Comparison of ENCODE assay signal across 1 cellular context in the genomic region with DNA sequence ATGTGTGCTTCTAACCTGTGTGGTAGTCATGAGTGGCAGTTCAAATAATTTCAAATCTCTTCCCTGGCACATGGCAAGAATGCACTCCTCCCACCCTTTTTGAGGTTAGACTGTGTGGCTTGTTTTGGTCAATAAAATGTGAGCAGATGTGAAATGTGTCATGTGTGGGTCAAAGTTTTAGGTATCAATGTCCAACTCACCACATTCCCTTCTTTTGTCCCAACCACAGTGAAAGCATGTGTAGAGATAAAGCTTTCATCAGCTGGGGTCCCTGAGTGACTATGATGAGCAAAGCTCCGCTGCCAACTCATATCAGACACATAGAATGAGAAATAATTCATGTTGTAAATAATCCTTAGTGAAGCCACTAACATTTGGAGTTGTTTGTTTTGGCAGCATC.
TF ChIP-seq lines count a peak whose summit lies in the region.

No MANE protein-coding gene starts in this region.

TF ChIP-seq in HEK293, 187 proteins besides CTCF, POLR2A, EP300 and RAD21 (continued from another document):
- TF ChIP-seq, protein P1, sequence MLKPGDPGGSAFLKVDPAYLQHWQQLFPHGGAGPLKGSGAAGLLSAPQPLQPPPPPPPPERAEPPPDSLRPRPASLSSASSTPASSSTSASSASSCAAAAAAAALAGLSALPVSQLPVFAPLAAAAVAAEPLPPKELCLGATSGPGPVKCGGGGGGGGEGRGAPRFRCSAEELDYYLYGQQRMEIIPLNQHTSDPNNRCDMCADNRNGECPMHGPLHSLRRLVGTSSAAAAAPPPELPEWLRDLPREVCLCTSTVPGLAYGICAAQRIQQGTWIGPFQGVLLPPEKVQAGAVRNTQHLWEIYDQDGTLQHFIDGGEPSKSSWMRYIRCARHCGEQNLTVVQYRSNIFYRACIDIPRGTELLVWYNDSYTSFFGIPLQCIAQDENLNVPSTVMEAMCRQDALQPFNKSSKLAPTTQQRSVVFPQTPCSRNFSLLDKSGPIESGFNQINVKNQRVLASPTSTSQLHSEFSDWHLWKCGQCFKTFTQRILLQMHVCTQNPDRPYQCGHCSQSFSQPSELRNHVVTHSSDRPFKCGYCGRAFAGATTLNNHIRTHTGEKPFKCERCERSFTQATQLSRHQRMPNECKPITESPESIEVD (tag by site-specific recombination; IDR thresholded peaks at IDR 0.05): no peak
- TF ChIP-seq ZNF768 (tag by site-specific recombination; IDR thresholded peaks at IDR 0.05) (no peak), ZXDB (tag by site-specific recombination; IDR thresholded peaks at IDR 0.05) (peak; percentile 57; the same call in 1 of the 2 replicates), ZNF843 (tag by site-specific recombination; IDR thresholded peaks at IDR 0.05) (peak; percentile 50; the same call in 1 of the 2 replicates), ZBTB48 (tag by site-specific recombination; IDR thresholded peaks at IDR 0.05) (no peak), ZNF10 (tag by site-specific recombination; IDR thresholded peaks at IDR 0.05) (no peak), ZNF175 (tag by site-specific recombination; IDR thresholded peaks at IDR 0.05) (no peak), ZNF670 (tag by site-specific recombination; IDR thresholded peaks at IDR 0.05; ENCODE audit: low read depth) (no peak), ZBTB20 (tag by site-specific recombination; IDR thresholded peaks at IDR 0.05) (no peak), ZSCAN23 (tag by site-specific recombination; IDR thresholded peaks at IDR 0.05) (no peak), FEZF1 (tag by site-specific recombination; IDR thresholded peaks at IDR 0.05) (peak; percentile 26; the same call in 1 of the 2 replicates), ZNF366 (tag by site-specific recombination; conservative IDR thresholded peaks at IDR 0.05) (0 out of 2 replicates have a peak, but pooled peaks have one; percentile 8)
- TF ChIP-seq, protein P2, sequence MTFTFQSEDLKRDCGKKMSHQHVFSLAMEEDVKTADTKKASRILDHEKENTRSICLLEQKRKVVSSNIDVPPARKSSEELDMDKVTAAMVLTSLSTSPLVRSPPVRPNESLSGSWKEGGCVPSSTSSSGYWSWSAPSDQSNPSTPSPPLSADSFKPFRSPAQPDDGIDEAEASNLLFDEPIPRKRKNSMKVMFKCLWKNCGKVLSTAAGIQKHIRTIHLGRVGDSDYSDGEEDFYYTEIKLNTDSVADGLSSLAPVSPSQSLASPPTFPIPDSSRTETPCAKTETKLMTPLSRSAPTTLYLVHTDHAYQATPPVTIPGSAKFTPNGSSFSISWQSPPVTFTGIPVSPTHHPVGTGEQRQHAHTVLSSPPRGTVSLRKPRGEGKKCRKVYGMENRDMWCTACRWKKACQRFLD (tag by site-specific recombination; IDR thresholded peaks at IDR 0.05): no peak
- TF ChIP-seq, protein P3, sequence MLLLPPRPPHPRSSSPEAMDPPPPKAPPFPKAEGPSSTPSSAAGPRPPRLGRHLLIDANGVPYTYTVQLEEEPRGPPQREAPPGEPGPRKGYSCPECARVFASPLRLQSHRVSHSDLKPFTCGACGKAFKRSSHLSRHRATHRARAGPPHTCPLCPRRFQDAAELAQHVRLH (tag by site-specific recombination; IDR thresholded peaks at IDR 0.05): 0 out of 2 replicates have a peak, but pooled peaks have one; percentile 16
- TF ChIP-seq, protein P4, sequence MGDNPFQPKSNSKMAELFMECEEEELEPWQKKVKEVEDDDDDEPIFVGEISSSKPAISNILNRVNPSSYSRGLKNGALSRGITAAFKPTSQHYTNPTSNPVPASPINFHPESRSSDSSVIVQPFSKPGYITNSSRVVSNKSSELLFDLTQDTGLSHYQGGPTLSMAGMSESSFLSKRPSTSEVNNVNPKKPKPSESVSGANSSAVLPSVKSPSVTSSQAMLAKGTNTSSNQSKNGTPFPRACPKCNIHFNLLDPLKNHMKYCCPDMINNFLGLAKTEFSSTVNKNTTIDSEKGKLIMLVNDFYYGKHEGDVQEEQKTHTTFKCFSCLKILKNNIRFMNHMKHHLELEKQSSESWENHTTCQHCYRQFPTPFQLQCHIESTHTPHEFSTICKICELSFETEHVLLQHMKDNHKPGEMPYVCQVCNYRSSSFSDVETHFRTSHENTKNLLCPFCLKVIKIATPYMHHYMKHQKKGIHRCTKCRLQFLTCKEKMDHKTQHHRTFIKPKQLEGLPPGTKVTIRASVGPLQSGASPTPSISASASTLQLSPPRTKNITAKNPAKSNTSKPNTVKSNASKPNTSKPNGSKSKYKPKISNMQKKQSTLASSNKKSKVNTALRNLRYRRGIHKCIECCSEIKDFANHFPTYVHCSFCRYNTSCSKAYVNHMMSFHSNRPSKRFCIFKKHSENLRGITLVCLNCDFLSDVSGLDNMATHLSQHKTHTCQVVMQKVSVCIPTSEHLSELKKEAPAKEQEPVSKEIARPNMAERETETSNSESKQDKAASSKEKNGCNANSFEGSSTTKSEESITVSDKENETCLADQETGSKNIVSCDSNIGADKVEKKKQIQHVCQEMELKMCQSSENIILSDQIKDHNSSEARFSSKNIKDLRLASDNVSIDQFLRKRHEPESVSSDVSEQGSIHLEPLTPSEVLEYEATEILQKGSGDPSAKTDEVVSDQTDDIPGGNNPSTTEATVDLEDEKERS (tag by site-specific recombination; IDR thresholded peaks at IDR 0.05): no peak
